9 cellular contexts compared by ENCODE assay signal in genomic region chr19:40754611-40755247, GRCh38. TPM values are rescaled to one million over a fixed set of nuclear protein-coding genes. Genes with fewer than 3 reads are reported as not detected.
A peak's percentile ranks its signal among the peaks of the same experiment; 100 is the strongest.
DNase-seq lines count a peak whose midpoint lies in the region; ATAC-seq and TF ChIP-seq lines count a peak whose summit lies in the region.
"Had no signal": no experiment of that assay in that cellular context is flagged by ENCODE, and none has a peak within 500 bp of the region (broad histone marks: within the 10 kb centered on the region; RNA-seq: fewer than 3 reads in every experiment).

No MANE protein-coding gene starts in this region.

- peaks cover 65% of the 10 kb centered on the region for H3K36me3 Mint-ChIP-seq in activated naive CD4-positive, alpha-beta T cell treated with anti-CD3 and anti-CD28 coated beads for 36 hours (ENCODE audit: low read depth)

- no peak overlapping the region for H2BK120ac ChIP-seq in mesendoderm (ENCODE audit: low read depth, low read length)

- no peak for ATAC-seq in left cardiac atrium

- H3K4me1 ChIP-seq in mesendoderm (ENCODE audit: control insufficient read depth, low read depth, low read length) (peaks cover 6% of the 10 kb centered on the region), vagina (peaks cover 57% of the 10 kb centered on the region)

- no peak for TF ChIP-seq CTCF in vagina (IDR thresholded peaks at IDR 0.05)

- H3K27ac ChIP-seq in mesendoderm (ENCODE audit: low read depth, low read length) (no peak overlapping the region), vagina (peak overlapping the region; percentile 20)

- no peak overlapping the region for H3K4me3 ChIP-seq in mesendoderm (ENCODE audit: low read length)
- peak overlapping the region in 1 of 2 donors; percentile 21 for H3K4me3 ChIP-seq in vagina

- H2AK5ac ChIP-seq in mesendoderm (ENCODE audit: low read length): no peak overlapping the region

- H3K27ac Mint-ChIP-seq in activated naive CD4-positive, alpha-beta T cell treated with anti-CD3 and anti-CD28 coated beads for 36 hours: peak overlapping the region; percentile 95

- H3K36me3 ChIP-seq in mesendoderm (ENCODE audit: control insufficient read depth, insufficient read depth, low read length) (peaks cover 13% of the 10 kb centered on the region), vagina (peaks cover 0 to 45% of the 10 kb centered on the region in 2 donors)

- TF ChIP-seq POLR2A in vagina (IDR thresholded peaks at IDR 0.05): no peak

- H2BK15ac ChIP-seq in mesendoderm (replicated peaks; ENCODE audit: low read depth): no peak overlapping the region

- no peak overlapping the region for H3K23ac ChIP-seq in mesendoderm (ENCODE audit: low read length)

- peak overlapping the region; percentile 43 for H3K4me2 ChIP-seq in mesendoderm (ENCODE audit: low read length)

- H3K27me3 Mint-ChIP-seq in activated naive CD4-positive, alpha-beta T cell treated with anti-CD3 and anti-CD28 coated beads for 36 hours (ENCODE audit: low read depth): no peaks in the 10 kb centered on the region

- intact Hi-C loops in activated naive CD4-positive, alpha-beta T cell treated with anti-CD3 and anti-CD28 coated beads for 36 hours (cut with micrococcal nuclease): loop anchor here (1.0 to 5.0 kb wide), 2 partner anchors 24 to 312 kb away; partner anchors contain the start of genes RAB4B and SERTAD3
- intact Hi-C loops in vagina (cut with DNase I) (loop anchor here (10.0 kb wide), 1 partner anchor 50 kb away; no protein-coding TSS in a partner anchor), left cardiac atrium (cut with DNase I) (loop anchor here in 1 of 2 donors (5.0 kb wide), 1 partner anchor 37 kb away; the partner anchor contains the start of genes COQ8B and ITPKC)

- H4K8ac ChIP-seq in mesendoderm (ENCODE audit: low read depth, low read length): no peak overlapping the region

- no peaks in the 10 kb centered on the region for H3K9me3 ChIP-seq in vagina

- no peaks in the 10 kb centered on the region for H3K9me3 Mint-ChIP-seq in activated naive CD4-positive, alpha-beta T cell treated with anti-CD3 and anti-CD28 coated beads for 36 hours

- CTCF ChIA-PET in activated naive CD4-positive, alpha-beta T cell treated with anti-CD3 and anti-CD28 coated beads for 36 hours (lab: Charles Lee): interaction anchor here (0.6 to 4.4 kb wide), 4 partner anchors 33 to 92 kb away, joined by 3 to 34 read pairs (median 5); partner anchors contain the start of genes COQ8B and ITPKC

- H3K18ac ChIP-seq in mesendoderm (ENCODE audit: low read length): no peak overlapping the region

- peaks cover 63% of the 10 kb centered on the region for H3K79me2 ChIP-seq in mesendoderm (ENCODE audit: control insufficient read depth, insufficient read depth, low read length)

- no peak overlapping the region for H3K4ac ChIP-seq in mesendoderm (ENCODE audit: low read depth, low read length)

- H3K4me3 Mint-ChIP-seq in activated naive CD4-positive, alpha-beta T cell treated with anti-CD3 and anti-CD28 coated beads for 36 hours: peak overlapping the region; percentile 74

- peak; percentile 79 for DNase-seq in activated naive CD4-positive, alpha-beta T cell treated with Interleukin-2 at 50 U/mL for 16 hours
- DNase-seq in activated naive CD4-positive, alpha-beta T cell (lab: John Stamatoyannopoulos, UW): no peak
- peak; percentile 89 for DNase-seq in activated naive CD4-positive, alpha-beta T cell treated with anti-CD3 and anti-CD28 coated beads for 36 hours
- no peak for DNase-seq in mesendoderm
- DNase-seq in vagina (ENCODE audit: extremely low spot score in 2 of 2): no peak
- no peak for DNase-seq in NCI-H82 (lab: John Stamatoyannopoulos, UW)
- no peak for DNase-seq in left cardiac atrium
- no peak for DNase-seq in NCI-H2081 treated with DMSO at 0.1 percent for 48 hours (lab: John Stamatoyannopoulos, UW)

- H3K27me3 ChIP-seq in mesendoderm (ENCODE audit: insufficient read depth, low read length, poor library complexity): no peaks in the 10 kb centered on the region
- no peaks in the 10 kb centered on the region for H3K27me3 ChIP-seq in vagina

- peaks cover 51% of the 10 kb centered on the region for H3K4me1 Mint-ChIP-seq in activated naive CD4-positive, alpha-beta T cell treated with anti-CD3 and anti-CD28 coated beads for 36 hours (ENCODE audit: low read depth)

- H3K79me1 ChIP-seq in mesendoderm (ENCODE audit: low read length): peaks cover 15% of the 10 kb centered on the region

- H2BK5ac ChIP-seq in mesendoderm (ENCODE audit: low read length): no peak overlapping the region

- H3K56ac ChIP-seq in mesendoderm (ENCODE audit: low read length): peak overlapping the region; percentile 58

- peak overlapping the region; percentile 27 for H3K9ac ChIP-seq in mesendoderm (ENCODE audit: low read length)

- H4K5ac ChIP-seq in mesendoderm (ENCODE audit: low read length): no peak overlapping the region

- WGBS in mesendoderm (ENCODE audit: extremely low coverage, insufficient coverage, low lambda C conversion rate): no CpG with 5 or more reads among the region's 9 CpGs

RNA-seq across cellular contexts. Expression of gene SNRPA, which starts 3.7 kb away (rescaled TPM):
- 100 to 1,000 TPM; 264 to 312 TPM for total RNA-seq in activated naive CD4-positive, alpha-beta T cell treated with anti-CD3 and anti-CD28 coated beads for 36 hours
- 226 TPM for polyA plus RNA-seq in mesendoderm (2013, experiment 1 of 2)
- 225 TPM for polyA plus RNA-seq in mesendoderm (2013, experiment 2 of 2)
- total RNA-seq in vagina (72.7 TPM), left cardiac atrium (10 to 100 TPM; 23.1 to 34.9 TPM)

RNA-seq across cellular contexts. Expression of gene ACTMAP, which starts 4.5 kb away (rescaled TPM):
- 10 to 100 TPM; 23.0 to 25.0 TPM for total RNA-seq in activated naive CD4-positive, alpha-beta T cell treated with anti-CD3 and anti-CD28 coated beads for 36 hours
- 8.2 TPM for polyA plus RNA-seq in mesendoderm (2013, experiment 1 of 2)
- polyA plus RNA-seq in mesendoderm (2013, experiment 2 of 2): 9.2 TPM
- 2.2 TPM for total RNA-seq in vagina
- 1 to 10 TPM; 4.2 to 6.2 TPM for total RNA-seq in left cardiac atrium

RNA-seq across cellular contexts. Expression of gene MIA, which starts 20.6 kb away (rescaled TPM):
- total RNA-seq in activated naive CD4-positive, alpha-beta T cell treated with anti-CD3 and anti-CD28 coated beads for 36 hours: not detected
- polyA plus RNA-seq in mesendoderm (2013, experiment 1 of 2): 0.18 TPM
- not detected for polyA plus RNA-seq in mesendoderm (2013, experiment 2 of 2)
- total RNA-seq in vagina (11.0 TPM), left cardiac atrium (1 to 10 TPM in 1 of 2 donors, under 1 TPM in 1; 0.97 to 1.8 TPM)
- total RNA-seq: NCI-H460 had no signal

RNA-seq across cellular contexts. Expression of gene RAB4B, which starts 23.3 kb away (rescaled TPM):
- total RNA-seq in activated naive CD4-positive, alpha-beta T cell treated with anti-CD3 and anti-CD28 coated beads for 36 hours: 10 to 100 TPM; 40.0 to 40.3 TPM
- polyA plus RNA-seq in mesendoderm (2013, experiment 1 of 2): 4.9 TPM
- 5.8 TPM for polyA plus RNA-seq in mesendoderm (2013, experiment 2 of 2)
- total RNA-seq in vagina: 22.3 TPM
- 10 to 100 TPM; 15.9 to 17.5 TPM for total RNA-seq in left cardiac atrium

RNA-seq across cellular contexts. Expression of gene ITPKC, which starts 37.8 kb away (rescaled TPM):
- total RNA-seq in activated naive CD4-positive, alpha-beta T cell treated with anti-CD3 and anti-CD28 coated beads for 36 hours: 1 to 10 TPM; 4.4 to 4.7 TPM
- 4.8 TPM for polyA plus RNA-seq in mesendoderm (2013, experiment 1 of 2)
- 4.6 TPM for polyA plus RNA-seq in mesendoderm (2013, experiment 2 of 2)
- total RNA-seq in vagina: 92.6 TPM
- total RNA-seq in left cardiac atrium: 10 to 100 TPM; 12.4 to 17.6 TPM

Comparison
In these comparisons a context has a peak if more than half of its experiments do, and no peak if none do; other contexts are left out.
1. DNase-seq: peak in activated naive CD4-positive, alpha-beta T cell treated with Interleukin-2 at 50 U/mL for 16 hours (single experiment) and activated naive CD4-positive, alpha-beta T cell treated with anti-CD3 and anti-CD28 coated beads for 36 hours (single experiment); none in activated naive CD4-positive, alpha-beta T cell (0 of 4), mesendoderm (single experiment), vagina (0 of 2), NCI-H82 (single experiment), left cardiac atrium (single experiment) and NCI-H2081 treated with DMSO at 0.1 percent for 48 hours (single experiment).